In the genomic region with DNA sequence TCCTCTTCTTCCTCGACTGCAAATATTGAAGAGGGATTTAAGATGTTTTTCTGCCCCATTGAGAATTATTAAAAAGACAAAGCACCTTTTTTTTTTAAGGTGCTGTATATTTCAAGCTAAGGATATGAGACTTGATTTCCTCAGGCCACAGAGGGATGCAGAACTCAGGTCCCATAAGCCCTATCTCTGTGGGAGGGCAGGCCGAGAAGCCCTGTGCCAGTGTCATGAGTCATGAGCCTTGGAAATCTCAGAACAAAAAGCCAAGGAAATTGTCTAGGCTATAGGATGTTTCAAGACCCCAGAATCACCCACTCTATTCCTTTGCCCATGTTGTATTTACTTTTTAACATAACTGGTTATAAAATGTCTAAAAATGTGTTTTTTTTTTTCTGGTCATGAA, we compare ENCODE assay signal across 17 cellular contexts.
DNase-seq lines count a peak whose midpoint lies in the region; ATAC-seq and TF ChIP-seq lines count a peak whose summit lies in the region.
"Had no signal": no experiment of that assay in that cellular context is flagged by ENCODE, and none has a peak within 500 bp of the region (broad histone marks: within the 10 kb centered on the region; RNA-seq: fewer than 3 reads in every experiment).

No MANE protein-coding gene starts in this region.

- H3K27ac ChIP-seq in ACC112 (ENCODE audit: low read depth, low read length) (peak overlapping the region; percentile 26), HEK293 (ENCODE audit: extremely low read depth, low read depth, low read length) (no peak overlapping the region)
- H3K27ac ChIP-seq: coronary artery, spleen, transverse colon had no signal

- no peaks in the 10 kb centered on the region for H3K9me3 ChIP-seq in HEK293 (ENCODE audit: control insufficient read depth, insufficient read depth, low read depth, low read length)
- H3K9me3 ChIP-seq: spleen, transverse colon had no signal

- no peak for TF ChIP-seq CTCF in HEK293 (tag by site-specific recombination; IDR thresholded peaks at IDR 0.05)

- no peak overlapping the region for H2AFZ ChIP-seq in ACC112 (ENCODE audit: low read length, unreplicated experiment)

- no peaks in the 10 kb centered on the region for H3K79me2 ChIP-seq in ACC112 (ENCODE audit: control insufficient read depth, insufficient read depth, low read length, unreplicated experiment)

- H3K27me3 ChIP-seq in ACC112 (ENCODE audit: insufficient read depth, low read length), result no peaks in the 10 kb centered on the region

- CTCF ChIA-PET in HEK293 (lab: Yijun Ruan, JAX), result interaction anchor here (0.6 to 4.1 kb wide), 3 partner anchors 24 to 482 kb away, joined by 3 to 23 read pairs (median 3); no protein-coding TSS in a partner anchor

- ATAC-seq in HG02884 (IDR thresholded peaks at IDR 0.05; ENCODE audit: unreplicated experiment), result no peak
- ATAC-seq: stimulated activated naive B cell treated with anti-CD40 and anti-IgM and Interleukin-4, amounts not matched to agents 10 μg/mL and 1 μg/mL and 100 μg/mL, for 72 hours had no signal

- no peak overlapping the region for H3K4me3 ChIP-seq in ACC112 (ENCODE audit: low read depth, low read length)
- no peak overlapping the region for H3K4me3 ChIP-seq in HEK293 (ENCODE audit: low read depth, low read length)
- H3K4me3 ChIP-seq: coronary artery, spleen, transverse colon had no signal

- H3K4me1 ChIP-seq in ACC112 (ENCODE audit: control insufficient read depth, insufficient read depth, low read length, unreplicated experiment) (peaks cover 31% of the 10 kb centered on the region), HEK293 (ENCODE audit: control insufficient read depth, insufficient read depth, low read length) (no peaks in the 10 kb centered on the region)
- H3K4me1 ChIP-seq: spleen, transverse colon had no signal

- H3K36me3 ChIP-seq in ACC112 (ENCODE audit: insufficient read depth, low read length), result no peaks in the 10 kb centered on the region
- H3K36me3 ChIP-seq in HEK293 (ENCODE audit: control insufficient read depth in 2 of 2, insufficient read depth in 1 of 2, low read length in 2 of 2), result no peaks in the 10 kb centered on the region
- H3K36me3 ChIP-seq: spleen, transverse colon had no signal

- POLR2A ChIA-PET in HEK293 (lab: Yijun Ruan, JAX), result interaction anchor here (0.7 kb wide), 1 partner anchor 10 kb away, joined by 3 read pairs; no protein-coding TSS in a partner anchor

- peak; percentile 79 for DNase-seq in amniotic epithelial cell (ENCODE audit: low read depth)
- DNase-seq in iris pigment epithelial cell (ENCODE audit: low read depth), result peak; percentile 56
- no peak for DNase-seq in NCI-H1048 (lab: John Stamatoyannopoulos, UW)
- DNase-seq in activated CD8-positive, alpha-beta memory T cell treated with anti-CD3 and anti-CD28 coated beads, Interleukin-2, amount 50 U/mL, for 4 hours, result no peak
- DNase-seq in T1000 (lab: John Stamatoyannopoulos, UW), result no peak
- DNase-seq: GDM1; hippocampal formation; left cardiac atrium; NCI-H1694 treated with DMSO at 0.1 percent for 48 hours; NCI-H524 treated with DMSO at 0.1 percent for 48 hours; spleen; stimulated activated naive B cell treated with anti-CD40 and anti-IgM and Interleukin-4, amounts not matched to agents 10 μg/mL and 1 μg/mL and 100 μg/mL, for 72 hours; transverse colon had no signal

TF ChIP-seq in HEK293, 187 proteins besides CTCF, POLR2A, EP300 and RAD21:
- TF ChIP-seq ZNF426 (tag by site-specific recombination; IDR thresholded peaks at IDR 0.05), result no peak
- TF ChIP-seq, protein P1, sequence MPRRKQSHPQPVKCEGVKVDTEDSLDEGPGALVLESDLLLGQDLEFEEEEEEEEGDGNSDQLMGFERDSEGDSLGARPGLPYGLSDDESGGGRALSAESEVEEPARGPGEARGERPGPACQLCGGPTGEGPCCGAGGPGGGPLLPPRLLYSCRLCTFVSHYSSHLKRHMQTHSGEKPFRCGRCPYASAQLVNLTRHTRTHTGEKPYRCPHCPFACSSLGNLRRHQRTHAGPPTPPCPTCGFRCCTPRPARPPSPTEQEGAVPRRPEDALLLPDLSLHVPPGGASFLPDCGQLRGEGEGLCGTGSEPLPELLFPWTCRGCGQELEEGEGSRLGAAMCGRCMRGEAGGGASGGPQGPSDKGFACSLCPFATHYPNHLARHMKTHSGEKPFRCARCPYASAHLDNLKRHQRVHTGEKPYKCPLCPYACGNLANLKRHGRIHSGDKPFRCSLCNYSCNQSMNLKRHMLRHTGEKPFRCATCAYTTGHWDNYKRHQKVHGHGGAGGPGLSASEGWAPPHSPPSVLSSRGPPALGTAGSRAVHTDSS (tag by site-specific recombination; IDR thresholded peaks at IDR 0.05), result no peak
- peak; percentile 36 for TF ChIP-seq GLIS1 (tag by site-specific recombination; IDR thresholded peaks at IDR 0.05)

Comparison
In these comparisons a context has a peak if more than half of its experiments do, and no peak if none do; other contexts are left out.
1. DNase-seq: peak in amniotic epithelial cell (single experiment) and iris pigment epithelial cell (single experiment); none in NCI-H1048 (single experiment), activated CD8-positive, alpha-beta memory T cell treated with anti-CD3 and anti-CD28 coated beads, Interleukin-2, amount 50 U/mL, for 4 hours (single experiment) and T1000 (single experiment).